8 cellular contexts compared by ENCODE assay signal in the genomic region with DNA sequence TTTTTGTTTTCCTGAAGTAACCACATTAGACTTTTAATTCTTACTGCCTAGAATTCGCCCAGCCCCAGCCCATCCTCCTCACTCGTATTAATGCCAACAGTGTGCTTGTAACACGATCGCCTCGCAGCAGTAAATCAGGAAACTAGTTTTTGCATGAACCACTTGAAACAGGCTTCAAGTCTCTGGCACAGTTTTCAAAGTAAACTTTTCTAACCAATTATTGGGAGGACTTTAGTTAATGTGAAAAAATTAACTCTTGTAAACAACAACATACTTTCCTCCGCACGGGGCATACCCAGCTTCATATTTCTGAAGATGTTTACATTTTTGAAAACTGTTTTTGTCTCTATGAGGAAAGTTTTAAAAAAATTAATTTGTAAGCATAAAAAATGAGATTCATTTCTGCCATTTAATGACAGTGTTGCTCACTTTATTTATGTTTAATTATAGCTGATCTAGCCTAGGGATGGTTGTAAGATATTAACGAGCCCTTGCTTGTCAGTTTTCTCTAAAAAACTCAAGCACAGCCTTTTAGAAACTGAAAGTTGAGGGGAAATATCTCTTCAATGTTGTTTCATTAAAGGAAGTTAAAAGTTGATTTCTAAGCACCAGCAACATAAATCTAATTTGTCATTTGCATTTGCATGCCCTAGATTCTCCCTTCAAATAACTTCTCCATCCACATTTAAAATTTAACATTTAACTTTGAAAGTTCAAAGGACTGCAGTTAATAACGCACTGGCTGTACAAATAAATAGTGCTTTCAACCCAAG. TPM values are rescaled to one million over a fixed set of nuclear protein-coding genes. Genes with fewer than 3 reads are reported as not detected.
A peak's percentile ranks its signal among the peaks of the same experiment; 100 is the strongest.
DNase-seq lines count a peak whose midpoint lies in the region; ATAC-seq and TF ChIP-seq lines count a peak whose summit lies in the region.

No MANE protein-coding gene starts in this region.

- peak overlapping the region; percentile 23; the same call in 1 of the 2 replicates for H3K4me2 ChIP-seq in GM23338

- no peaks in the 10 kb centered on the region for H4K20me1 ChIP-seq in GM23338 (replicated peaks; ENCODE audit: insufficient read depth)

- no peaks in the 10 kb centered on the region for H3F3A ChIP-seq in GM23338 (replicated peaks; ENCODE audit: low read depth)

- H3K4me3 ChIP-seq in AG09309 (ENCODE audit: control insufficient read depth, low read depth, low read length), result peak overlapping the region; percentile 17
- no peak overlapping the region for H3K4me3 ChIP-seq in GM23338
- no peak overlapping the region for H3K4me3 ChIP-seq in astrocyte of the spinal cord (ENCODE audit: low read depth, low read length)

- peaks cover 22% of the 10 kb centered on the region for H3K4me1 Mint-ChIP-seq in GM23338

- no peak overlapping the region for H3K27ac ChIP-seq in GM23338 (ENCODE audit: low read depth)

- H3K27me3 Mint-ChIP-seq in GM23338 (ENCODE audit: insufficient read depth, low read depth, poor library complexity), result no peaks in the 10 kb centered on the region

- H3K9me3 Mint-ChIP-seq in GM23338, result no peaks in the 10 kb centered on the region

- no peak for DNase-seq in AG09309 (ENCODE audit: low read depth)
- no peak for DNase-seq in GM23338 (ENCODE audit: low spot score)
- DNase-seq in astrocyte of the spinal cord (ENCODE audit: low read depth, low spot score), result peak; percentile 86
- peak; percentile 12 to 78 for DNase-seq in lung microvascular endothelial cell (ENCODE audit: low read depth in 2 of 2)
- DNase-seq in GM19238 (ENCODE audit: insufficient read length, low spot score), result no peak

- H3K36me3 ChIP-seq in GM23338 (ENCODE audit: insufficient read depth), result no peaks in the 10 kb centered on the region

- ATAC-seq in GM23338 (peak; percentile 50), GM19452 (IDR thresholded peaks at IDR 0.05; ENCODE audit: unreplicated experiment) (no peak), HG03442 (IDR thresholded peaks at IDR 0.05; ENCODE audit: unreplicated experiment) (no peak), HG02642 (IDR thresholded peaks at IDR 0.05; ENCODE audit: poor library complexity, unreplicated experiment) (no peak)

- TF ChIP-seq CTCF in AG09309 (IDR thresholded peaks at IDR 0.05; ENCODE audit: control insufficient read depth, insufficient read depth, low read depth, low read length, missing control alignments) (no peak), GM23338 (conservative IDR thresholded peaks at IDR 0.05; ENCODE audit: low read depth in 2 of 2) (no peak), astrocyte of the spinal cord (IDR thresholded peaks at IDR 0.05; ENCODE audit: low read depth, low read length) (no peak)

- H3K4me3 Mint-ChIP-seq in GM23338, result no peak overlapping the region

- no peaks in the 10 kb centered on the region for H3K9me2 ChIP-seq in GM23338 (ENCODE audit: insufficient read depth)

- no peaks in the 10 kb centered on the region for H3K36me3 Mint-ChIP-seq in GM23338 (ENCODE audit: low read depth)

- in situ Hi-C loops in astrocyte of the spinal cord (cut with HindIII; ENCODE audit: low sequenced_read_pairs), result no loop called here

- no peaks in the 10 kb centered on the region for H3K79me2 ChIP-seq in GM23338 (replicated peaks; ENCODE audit: insufficient read depth)

- H3K27me3 ChIP-seq in GM23338 (ENCODE audit: insufficient read depth), result no peaks in the 10 kb centered on the region

- peaks cover 14% of the 10 kb centered on the region for H3K4me1 ChIP-seq in GM23338 (ENCODE audit: insufficient read depth)

- peak overlapping the region; percentile 77; the same call in 1 of the 2 replicates for H2AFZ ChIP-seq in GM23338

- no peak overlapping the region; the same call in 1 of the 2 replicates for H3K27ac Mint-ChIP-seq in GM23338

TF ChIP-seq in GM23338, 12 proteins besides CTCF, POLR2A, EP300 and RAD21:
- TF ChIP-seq CREB1 (CRISPR knock-in tag; IDR thresholded peaks at IDR 0.05; ENCODE audit: low read depth), result no peak
- TF ChIP-seq NANOG (IDR thresholded peaks at IDR 0.05; ENCODE audit: borderline replicate concordance), result no peak
- TF ChIP-seq ZNF331 (CRISPR knock-in tag; IDR thresholded peaks at IDR 0.05; ENCODE audit: low read depth), result no peak
- no peak for TF ChIP-seq STAT1 (IDR thresholded peaks at IDR 0.05; ENCODE audit: unreplicated experiment)
- TF ChIP-seq, protein P1, sequence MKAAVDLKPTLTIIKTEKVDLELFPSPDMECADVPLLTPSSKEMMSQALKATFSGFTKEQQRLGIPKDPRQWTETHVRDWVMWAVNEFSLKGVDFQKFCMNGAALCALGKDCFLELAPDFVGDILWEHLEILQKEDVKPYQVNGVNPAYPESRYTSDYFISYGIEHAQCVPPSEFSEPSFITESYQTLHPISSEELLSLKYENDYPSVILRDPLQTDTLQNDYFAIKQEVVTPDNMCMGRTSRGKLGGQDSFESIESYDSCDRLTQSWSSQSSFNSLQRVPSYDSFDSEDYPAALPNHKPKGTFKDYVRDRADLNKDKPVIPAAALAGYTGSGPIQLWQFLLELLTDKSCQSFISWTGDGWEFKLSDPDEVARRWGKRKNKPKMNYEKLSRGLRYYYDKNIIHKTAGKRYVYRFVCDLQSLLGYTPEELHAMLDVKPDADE (IDR thresholded peaks at IDR 0.05), result no peak
- no peak for TF ChIP-seq POLR2AphosphoS5 (IDR thresholded peaks at IDR 0.05; ENCODE audit: low read depth)
- TF ChIP-seq JUNB (IDR thresholded peaks at IDR 0.05; ENCODE audit: unreplicated experiment), result no peak
- no peak for TF ChIP-seq ZNF114 (CRISPR knock-in tag; IDR thresholded peaks at IDR 0.05)

RNA-seq across cellular contexts. Expression of gene TNFRSF19, which starts 39.4 kb away (rescaled TPM):
- total RNA-seq in GM23338 (2014; rRNA removed; shearing (Covaris generic)), result 0.35 and 0.93 TPM in 2 replicates
- 0.21 and 0.24 TPM in 2 replicates for polyA plus RNA-seq in GM23338 (2016; fragmentation: Nextera tagmentation; extraction: Ambion mirVana)
- total RNA-seq in lung microvascular endothelial cell, result under 0.01 and 0.22 TPM in 2 replicates

Comparison
In these comparisons a context has a peak if more than half of its experiments do, and no peak if none do; other contexts are left out.
1. DNase-seq: peak in astrocyte of the spinal cord (single experiment) and lung microvascular endothelial cell (2 of 2); none in AG09309 (single experiment), GM23338 (single experiment) and GM19238 (single experiment).